1 cellular context compared by ENCODE assay signal in genomic region chr16:81826523-81826922, GRCh38.
TF ChIP-seq lines count a peak whose summit lies in the region.

No MANE protein-coding gene starts in this region.

TF ChIP-seq in GM12878, 131 proteins besides CTCF, POLR2A, EP300 and RAD21:
- TF ChIP-seq RUNX3 (IDR thresholded peaks at IDR 0.05; ENCODE audit: low read length) (no peak), SUPT20H (IDR thresholded peaks at IDR 0.05; ENCODE audit: borderline replicate concordance, control insufficient read depth, low read depth, low read length) (no peak), ZNF217 (IDR thresholded peaks at IDR 0.05) (peak; percentile 55; the same call in 1 of the 2 replicates)
